In genomic region chr10:36725581-36726520, GRCh38 we compare ENCODE assay signal across 8 cellular contexts.
DNase-seq lines count a peak whose midpoint lies in the region; ATAC-seq lines count a peak whose summit lies in the region.

No MANE protein-coding gene starts in this region.

- DNase-seq in GM04503 (ENCODE audit: low read depth) (peak; percentile 85), NCI-H2107 treated with DMSO at 0.1 percent for 48 hours (lab: John Stamatoyannopoulos, UW; ENCODE audit: unreplicated experiment) (peak; percentile 67), T47D (ENCODE audit: low read depth in 1 of 2, low spot score in 1 of 2) (peak; percentile 43 to 82), lung microvascular endothelial cell (ENCODE audit: low read depth in 2 of 2) (peak; percentile 66 to 80), cerebellar nuclear complex (lab: John Stamatoyannopoulos, UW) (no peak), NCI-H2227 (lab: John Stamatoyannopoulos, UW; ENCODE audit: unreplicated experiment) (no peak)
- DNase-seq in activated T-cell treated with anti-CD3 and anti-CD28 coated beads, Interleukin-2, amount 50 U/mL, for 1 hour = no peak

- in situ Hi-C loops in T47D (cut with HindIII; ENCODE audit: low pct_unique_long_range_greater_than_20kb, low sequenced_read_pairs) = no loop called here

- no peak for ATAC-seq in GM18907 (IDR thresholded peaks at IDR 0.05; ENCODE audit: unreplicated experiment)

Comparison
In these comparisons a context has a peak if more than half of its experiments do, and no peak if none do; other contexts are left out.
1. DNase-seq: peak in GM04503 (single experiment), NCI-H2107 treated with DMSO at 0.1 percent for 48 hours (single experiment), T47D (2 of 2) and lung microvascular endothelial cell (2 of 2); none in cerebellar nuclear complex (0 of 2), NCI-H2227 (single experiment) and activated T-cell treated with anti-CD3 and anti-CD28 coated beads, Interleukin-2, amount 50 U/mL, for 1 hour (single experiment).